22 cellular contexts compared by ENCODE assay signal in the genomic region with DNA sequence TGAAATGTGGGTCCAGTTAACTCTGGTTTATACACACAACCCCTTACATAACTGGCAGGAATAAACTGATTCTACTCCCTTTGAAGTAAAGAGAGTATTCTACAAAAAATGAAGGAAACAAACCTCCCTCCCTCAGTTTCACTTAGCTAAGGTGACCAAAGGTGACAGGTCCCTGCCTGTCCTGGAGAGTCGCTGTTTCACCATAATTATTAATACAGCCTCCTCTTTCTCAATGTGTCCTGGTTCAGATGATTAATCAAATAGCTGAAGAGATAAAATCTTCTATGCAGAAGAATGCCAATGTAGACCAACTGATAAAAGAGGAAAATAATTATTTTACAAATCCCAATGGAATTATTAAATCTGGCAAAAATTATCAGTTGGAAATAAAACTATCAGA.
DNase-seq lines count a peak whose midpoint lies in the region; ATAC-seq and TF ChIP-seq lines count a peak whose summit lies in the region.
"Had no signal": no experiment of that assay in that cellular context is flagged by ENCODE, and none has a peak within 500 bp of the region (broad histone marks: within the 10 kb centered on the region; RNA-seq: fewer than 3 reads in every experiment).

No MANE protein-coding gene starts in this region.

- H3K9me3 Mint-ChIP-seq in MCF 10A (ENCODE audit: unreplicated experiment), result no peaks in the 10 kb centered on the region

- TF ChIP-seq POLR2A in breast epithelium (IDR thresholded peaks at IDR 0.05), result no peak

- H3K4me1 Mint-ChIP-seq in MCF 10A (ENCODE audit: insufficient read depth, unreplicated experiment), result peaks cover 24% of the 10 kb centered on the region

- BruUV-seq in MCF 10A (replicated peaks; lab: Mats Ljungman, UMichigan), result no TSS peak

- CTCF ChIA-PET in MCF 10A (lab: Yijun Ruan, JAX), result interaction anchor here (0.6 to 1.5 kb wide), 7 partner anchors 10 to 354 kb away, joined by 3 to 4 read pairs (median 4); no protein-coding TSS in a partner anchor

- H3K36me3 ChIP-seq in breast epithelium (no peaks in the 10 kb centered on the region), RWPE2 (ENCODE audit: low read depth) (peaks cover 31% of the 10 kb centered on the region)

- H3K4me3 ChIP-seq in breast epithelium, result no peak overlapping the region
- no peak overlapping the region for H3K4me3 ChIP-seq in RWPE2 (ENCODE audit: severe bottlenecking)
- H3K4me3 ChIP-seq: BLaER1, PC-9 had no signal

- peaks cover 17% of the 10 kb centered on the region for H3K36me3 Mint-ChIP-seq in MCF 10A (ENCODE audit: insufficient read depth, unreplicated experiment)

- POLR2A ChIA-PET in MCF 10A (lab: Yijun Ruan, JAX), result no interaction called here

- H3K27me3 ChIP-seq in breast epithelium, result no peaks in the 10 kb centered on the region
- no peaks in the 10 kb centered on the region for H3K27me3 ChIP-seq in RWPE2 (ENCODE audit: insufficient read depth, poor library complexity, severe bottlenecking)
- H3K27me3 ChIP-seq: BLaER1 had no signal

- H3K4me1 ChIP-seq in breast epithelium, result no peaks in the 10 kb centered on the region
- peaks cover 34% of the 10 kb centered on the region for H3K4me1 ChIP-seq in RWPE2 (ENCODE audit: insufficient read depth, poor library complexity, severe bottlenecking)
- H3K4me1 ChIP-seq: BLaER1 had no signal

- H3K27ac ChIP-seq in breast epithelium (peak overlapping the region in 1 of 2 donors; percentile 16), RWPE2 (ENCODE audit: poor library complexity, severe bottlenecking) (no peak overlapping the region)
- H3K27ac ChIP-seq: 22Rv1, BLaER1, PC-9 had no signal

- no peak for TF ChIP-seq CTCF in MCF 10A (IDR thresholded peaks at IDR 0.05; ENCODE audit: unreplicated experiment)
- no peak for TF ChIP-seq CTCF in breast epithelium (IDR thresholded peaks at IDR 0.05)
- peak; percentile 41 for TF ChIP-seq CTCF in RWPE2 (IDR thresholded peaks at IDR 0.05; ENCODE audit: poor library complexity, severe bottlenecking)

- H3K27me3 Mint-ChIP-seq in MCF 10A (ENCODE audit: insufficient read depth, unreplicated experiment), result no peaks in the 10 kb centered on the region
- H3K27me3 Mint-ChIP-seq: CD4-positive, alpha-beta memory T cell had no signal

- peak; percentile 5 for DNase-seq in MCF 10A (ENCODE audit: unreplicated experiment)
- no peak for DNase-seq in breast epithelium (ENCODE audit: low spot score in 2 of 2)
- DNase-seq in RWPE2 (ENCODE audit: low spot score), result no peak
- no peak for DNase-seq in NCI-H82 (lab: John Stamatoyannopoulos, UW)
- no peak for DNase-seq in NK-92 treated with Interleukin-12 subunit alpha and Interleukin-12 subunit beta, amount 100 ng/mL, for 24 hours (lab: John Stamatoyannopoulos, UW)
- DNase-seq: ACHN; CD4-positive, alpha-beta memory T cell; DND-41; NCI-H1105 treated with DMSO at 0.1 percent for 48 hours; NCI-H2081; NCI-H2171; NCI-H345; NCI-H524 treated with DMSO at 0.1 percent for 48 hours; RPMI8226; SIG-M5; SK-N-SH had no signal

- no peak overlapping the region for H3K27ac Mint-ChIP-seq in MCF 10A (ENCODE audit: low read depth, unreplicated experiment)

- ATAC-seq in RWPE2 (ENCODE audit: low read depth) (no peak), esophagus mucosa (peak; percentile 25), GM21619 (IDR thresholded peaks at IDR 0.05; ENCODE audit: unreplicated experiment) (no peak), GM18502 (IDR thresholded peaks at IDR 0.05; ENCODE audit: poor library complexity, unreplicated experiment) (no peak)

- no peak overlapping the region for H3K4me3 Mint-ChIP-seq in MCF 10A (ENCODE audit: unreplicated experiment)
- H3K4me3 Mint-ChIP-seq: CD4-positive, alpha-beta memory T cell had no signal

- intact Hi-C loops in MCF 10A (cut with micrococcal nuclease), result no loop called here
- intact Hi-C loops in breast epithelium (cut with DNase I; ENCODE audit: low total_unique reads), result no loop called here

- H3K9me3 ChIP-seq in breast epithelium, result no peaks in the 10 kb centered on the region
- H3K9me3 ChIP-seq in RWPE2 (ENCODE audit: severe bottlenecking), result no peaks in the 10 kb centered on the region
- H3K9me3 ChIP-seq: BLaER1, SK-N-SH had no signal
